ENCODE assay signal across 2 cellular contexts in genomic region chr1:36307601-36308330, GRCh38.
A peak's percentile ranks its signal among the peaks of the same experiment; 100 is the strongest.
TF ChIP-seq lines count a peak whose summit lies in the region.

No MANE protein-coding gene starts in this region.

TF ChIP-seq in HCT116, 20 proteins besides CTCF, POLR2A, EP300 and RAD21:
- TF ChIP-seq EZH2 (IDR thresholded peaks at IDR 0.05) (no peak), YY1 (IDR thresholded peaks at IDR 0.05; ENCODE audit: extremely low read depth, insufficient replicate concordance, low read depth, low read length) (no peak), POLR2AphosphoS5 (IDR thresholded peaks at IDR 0.05; ENCODE audit: low read depth, low read length) (no peak), SRF (IDR thresholded peaks at IDR 0.05; ENCODE audit: low read depth) (no peak), CEBPB (IDR thresholded peaks at IDR 0.05; ENCODE audit: low read depth) (no peak), EGR1 (IDR thresholded peaks at IDR 0.05; ENCODE audit: low read depth) (no peak), FOSL1 (IDR thresholded peaks at IDR 0.05; ENCODE audit: low read depth) (no peak), JUND (IDR thresholded peaks at IDR 0.05) (no peak), ATF3 (IDR thresholded peaks at IDR 0.05) (no peak)
- TF ChIP-seq, protein P1, sequence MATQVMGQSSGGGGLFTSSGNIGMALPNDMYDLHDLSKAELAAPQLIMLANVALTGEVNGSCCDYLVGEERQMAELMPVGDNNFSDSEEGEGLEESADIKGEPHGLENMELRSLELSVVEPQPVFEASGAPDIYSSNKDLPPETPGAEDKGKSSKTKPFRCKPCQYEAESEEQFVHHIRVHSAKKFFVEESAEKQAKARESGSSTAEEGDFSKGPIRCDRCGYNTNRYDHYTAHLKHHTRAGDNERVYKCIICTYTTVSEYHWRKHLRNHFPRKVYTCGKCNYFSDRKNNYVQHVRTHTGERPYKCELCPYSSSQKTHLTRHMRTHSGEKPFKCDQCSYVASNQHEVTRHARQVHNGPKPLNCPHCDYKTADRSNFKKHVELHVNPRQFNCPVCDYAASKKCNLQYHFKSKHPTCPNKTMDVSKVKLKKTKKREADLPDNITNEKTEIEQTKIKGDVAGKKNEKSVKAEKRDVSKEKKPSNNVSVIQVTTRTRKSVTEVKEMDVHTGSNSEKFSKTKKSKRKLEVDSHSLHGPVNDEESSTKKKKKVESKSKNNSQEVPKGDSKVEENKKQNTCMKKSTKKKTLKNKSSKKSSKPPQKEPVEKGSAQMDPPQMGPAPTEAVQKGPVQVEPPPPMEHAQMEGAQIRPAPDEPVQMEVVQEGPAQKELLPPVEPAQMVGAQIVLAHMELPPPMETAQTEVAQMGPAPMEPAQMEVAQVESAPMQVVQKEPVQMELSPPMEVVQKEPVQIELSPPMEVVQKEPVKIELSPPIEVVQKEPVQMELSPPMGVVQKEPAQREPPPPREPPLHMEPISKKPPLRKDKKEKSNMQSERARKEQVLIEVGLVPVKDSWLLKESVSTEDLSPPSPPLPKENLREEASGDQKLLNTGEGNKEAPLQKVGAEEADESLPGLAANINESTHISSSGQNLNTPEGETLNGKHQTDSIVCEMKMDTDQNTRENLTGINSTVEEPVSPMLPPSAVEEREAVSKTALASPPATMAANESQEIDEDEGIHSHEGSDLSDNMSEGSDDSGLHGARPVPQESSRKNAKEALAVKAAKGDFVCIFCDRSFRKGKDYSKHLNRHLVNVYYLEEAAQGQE (IDR thresholded peaks at IDR 0.05; ENCODE audit: low read depth): no peak

TF ChIP-seq in K562, 482 proteins besides CTCF, POLR2A, EP300 and RAD21:
- TF ChIP-seq ATF3 (IDR thresholded peaks at IDR 0.05): no peak
- no peak for TF ChIP-seq ATF3 (CRISPR knock-in tag; conservative IDR thresholded peaks at IDR 0.05)
- TF ChIP-seq FOXA3 (CRISPR knock-in tag; conservative IDR thresholded peaks at IDR 0.05 in 1 of 2, IDR thresholded peaks at IDR 0.05 in 1 of 2): 0 out of 4 replicates have a peak, but pooled peaks of 1 of the 2 experiments have one; percentile 2
- TF ChIP-seq PURB (CRISPR knock-in tag; IDR thresholded peaks at IDR 0.05; ENCODE audit: low read depth): no peak
